In the genomic region with DNA sequence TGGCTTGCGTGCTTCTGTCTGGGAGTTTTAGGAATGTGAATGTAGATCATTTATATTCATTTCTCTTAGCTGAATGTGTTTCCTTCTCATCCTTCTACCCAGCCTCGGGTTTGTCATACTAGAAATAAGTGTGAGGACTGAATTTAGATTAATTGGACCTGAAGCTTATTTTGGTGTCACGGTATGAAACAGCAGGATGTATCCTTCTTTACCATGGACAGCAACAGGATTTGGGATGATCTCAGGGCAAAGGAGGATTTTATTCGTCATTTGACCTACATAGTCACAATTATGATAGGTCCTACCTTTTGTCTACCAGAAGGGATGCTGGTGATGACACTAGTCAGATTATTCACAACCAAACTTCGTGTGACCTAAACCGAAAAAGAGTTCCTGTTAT, we compare ENCODE assay signal across 21 cellular contexts.
DNase-seq lines count a peak whose midpoint lies in the region; ATAC-seq, FAIRE-seq and TF ChIP-seq lines count a peak whose summit lies in the region.
"Had no signal": no experiment of that assay in that cellular context is flagged by ENCODE, and none has a peak within 500 bp of the region (broad histone marks: within the 10 kb centered on the region; RNA-seq: fewer than 3 reads in every experiment).

No MANE protein-coding gene starts in this region.

- no peak for ATAC-seq in HepG2
- no peak for ATAC-seq in right lobe of liver
- no peak for ATAC-seq in GM23338
- no peak for ATAC-seq in IMR-90 (ENCODE audit: low read depth)
- ATAC-seq: GM12878, HCT116 had no signal

- WGBS in HepG2 (ENCODE audit: low lambda C conversion rate) = 1% methylated on average over 6 of the region's 6 CpGs
- WGBS in right lobe of liver (ENCODE audit: insufficient coverage, low coverage, low lambda C conversion rate, missing lambda C conversion rate) = 38% methylated on average over 6 of the region's 6 CpGs
- WGBS in IMR-90 (ENCODE audit: extremely low coverage in 2 of 2, insufficient read length in 1 of 2), 2 experiments = no CpG with 5 or more reads among the region's 6 CpGs

- DNase-seq in HepG2 (ENCODE audit: low spot score) = no peak
- DNase-seq in right lobe of liver = no peak
- DNase-seq in GM23338 (ENCODE audit: low spot score) = no peak
- no peak for DNase-seq in IMR-90
- peak; percentile 50 for DNase-seq in osteoblast (ENCODE audit: insufficient read length, low spot score, missing footprints)
- DNase-seq in activated CD8-positive, alpha-beta memory T cell treated with anti-CD3 and anti-CD28 coated beads for 24 hours = no peak
- no peak for DNase-seq in occipital lobe (lab: John Stamatoyannopoulos, UW)
- DNase-seq in SKM-1 treated with dmso at 0.1 percent for 144 hours (lab: John Stamatoyannopoulos, UW; ENCODE audit: unreplicated experiment) = no peak
- DNase-seq: 8988T; C1 segment of cervical spinal cord; Calu3; CD4-positive, alpha-beta memory T cell; COR-L47; DMS153; DND-41; GDM1; GM23248; H9 had no signal

- H2BK15ac ChIP-seq in IMR-90 (ENCODE audit: low read depth, low read length) = no peak overlapping the region

- no peak overlapping the region for H4K91ac ChIP-seq in IMR-90 (ENCODE audit: insufficient read depth, low read depth, low read length)

- no peaks in the 10 kb centered on the region for H3K79me2 ChIP-seq in HepG2 (ENCODE audit: insufficient read depth, low read length)
- H3K79me2 ChIP-seq in GM23338 (replicated peaks; ENCODE audit: insufficient read depth) = no peaks in the 10 kb centered on the region
- H3K79me2 ChIP-seq in osteoblast (ENCODE audit: insufficient read depth, low read length) = peaks cover 7% of the 10 kb centered on the region

- no peaks in the 10 kb centered on the region for H3K4me1 Mint-ChIP-seq in GM23338
- H3K4me1 Mint-ChIP-seq: CD4-positive, alpha-beta memory T cell; H9 had no signal

- no peak overlapping the region for H2BK5ac ChIP-seq in IMR-90 (ENCODE audit: low read depth, low read length, poor library complexity, severe bottlenecking)

- peaks cover 4% of the 10 kb centered on the region; the same call in 1 of the 2 replicates for H3K9me1 ChIP-seq in IMR-90 (ENCODE audit: insufficient read depth, low read length)

- peaks cover 0 to 20% of the 10 kb centered on the region in 2 experiments; a peak in 3 of 4 replicates for H3K79me1 ChIP-seq in IMR-90 (ENCODE audit: low read depth in 1 of 2, low read length in 2 of 2)

- no peak overlapping the region for H3K9ac ChIP-seq in HepG2 (ENCODE audit: insufficient read depth, low read depth, low read length)
- H3K9ac ChIP-seq in IMR-90 (ENCODE audit: low read depth, low read length) = no peak overlapping the region
- H3K9ac ChIP-seq: GM23248 had no signal

- 0 out of 2 replicates have a peak overlapping the region, but pooled peaks have one; percentile 17 for H3K14ac ChIP-seq in IMR-90 (replicated peaks; ENCODE audit: low read depth, low read length)

- H3F3A ChIP-seq in GM23338 (replicated peaks; ENCODE audit: low read depth) = no peaks in the 10 kb centered on the region

- CTCF ChIA-PET in HepG2 (lab: Yijun Ruan, JAX; ENCODE audit: low intra/inter-chr PET ratio, low total read pairs) = interaction anchor here (0.5 kb wide), 1 partner anchor 482 kb away, joined by 3 read pairs; no protein-coding TSS in a partner anchor
- CTCF ChIA-PET in IMR-90 (lab: Yijun Ruan, JAX) = interaction anchor here (1.8 kb wide), 1 partner anchor 12 kb away, joined by 5 read pairs; no protein-coding TSS in a partner anchor

- no peak overlapping the region for H2AK9ac ChIP-seq in IMR-90 (replicated peaks; ENCODE audit: low read depth, low read length, poor library complexity)

- FAIRE-seq in HepG2 (lab: Jason Lieb, UNC) = no peak
- FAIRE-seq: GM12878, GM19239 had no signal

- H3K9me3 Mint-ChIP-seq in GM23338 = peaks cover 9% of the 10 kb centered on the region; the same call in 2 of the 3 replicates

- dilution Hi-C loops in IMR-90 (cut with HindIII; ENCODE audit: low sequenced_read_pairs, unreplicated experiment) = loop anchor here (25.0 kb wide), 1 partner anchor 493 kb away; no protein-coding TSS in a partner anchor

- TF ChIP-seq CTCF in HepG2 (CRISPR knock-in tag; IDR thresholded peaks at IDR 0.05) (no peak), right lobe of liver (IDR thresholded peaks at IDR 0.05) (no peak), GM23338 (conservative IDR thresholded peaks at IDR 0.05; ENCODE audit: low read depth in 2 of 2) (no peak), IMR-90 (conservative IDR thresholded peaks at IDR 0.05; ENCODE audit: low read depth, low read length) (no peak), osteoblast (IDR thresholded peaks at IDR 0.05; ENCODE audit: extremely low read depth, low read depth, low read length) (no peak)

- TF ChIP-seq RAD21 in HepG2 (CRISPR knock-in tag; IDR thresholded peaks at IDR 0.05) = no peak
- no peak for TF ChIP-seq RAD21 in IMR-90 (IDR thresholded peaks at IDR 0.05; ENCODE audit: low read length)

- no TSS peak for BruUV-seq in HepG2 (replicated peaks; lab: Mats Ljungman, UMichigan)
- BruUV-seq in IMR-90 (replicated peaks; lab: Mats Ljungman, UMichigan) = no TSS peak

- intact Hi-C loops in HepG2 (cut with micrococcal nuclease; ENCODE audit: unreplicated experiment) = no loop called here
- intact Hi-C loops in right lobe of liver (cut with DNase I) = no loop called here
- intact Hi-C loops in IMR-90 (cut with micrococcal nuclease) = no loop called here

- H4K20me1 ChIP-seq in HepG2 (ENCODE audit: insufficient read depth, low read length) (no peaks in the 10 kb centered on the region), GM23338 (replicated peaks; ENCODE audit: insufficient read depth) (no peaks in the 10 kb centered on the region), IMR-90 (ENCODE audit: insufficient read depth, low read length) (no peaks in the 10 kb centered on the region), osteoblast (ENCODE audit: insufficient read depth, low read length) (no peaks in the 10 kb centered on the region)

- in situ Hi-C loops in HepG2 (cut with HindIII; ENCODE audit: extremely low pct_ligation_motif_present, low pct_unique_long_range_greater_than_20kb) (no loop called here), IMR-90 (cut with MboI; ENCODE audit: low sequenced_read_pairs) (no loop called here)

- no peak overlapping the region for H3K23ac ChIP-seq in IMR-90 (ENCODE audit: low read depth, low read length)

- H3K27ac Mint-ChIP-seq in GM23338 = no peak overlapping the region
- H3K27ac Mint-ChIP-seq: CD4-positive, alpha-beta memory T cell; H9 had no signal

- no peaks in the 10 kb centered on the region for H3K9me2 ChIP-seq in GM23338 (ENCODE audit: insufficient read depth)

- H3K36me3 Mint-ChIP-seq in GM23338 (ENCODE audit: low read depth) = peaks cover 3% of the 10 kb centered on the region; the same call in 1 of the 3 replicates
- H3K36me3 Mint-ChIP-seq: CD4-positive, alpha-beta memory T cell had no signal

- no peak overlapping the region for H2AK5ac ChIP-seq in IMR-90 (ENCODE audit: low read depth, low read length)

- H2BK20ac ChIP-seq in IMR-90 (ENCODE audit: low read depth, low read length) = peak overlapping the region; percentile 41; the same call in 1 of the 2 replicates

- H3K36me3 ChIP-seq in HepG2 (replicated peaks in 1 of 2; ENCODE audit: control insufficient read depth in 1 of 2, insufficient read depth in 2 of 2, low read length in 2 of 2) = no peaks in the 10 kb centered on the region
- H3K36me3 ChIP-seq in right lobe of liver = no peaks in the 10 kb centered on the region
- no peaks in the 10 kb centered on the region for H3K36me3 ChIP-seq in GM23338 (ENCODE audit: insufficient read depth)
- no peaks in the 10 kb centered on the region for H3K36me3 ChIP-seq in IMR-90 (ENCODE audit: control insufficient read depth, insufficient read depth, low read length)
- H3K36me3 ChIP-seq in osteoblast (ENCODE audit: insufficient read depth, low read length) = peaks cover 10% of the 10 kb centered on the region

- H3K4me3 ChIP-seq in HepG2 (replicated peaks in 1 of 3; ENCODE audit: insufficient read depth in 1 of 3, low read depth in 2 of 3, low read length in 3 of 3) (no peak overlapping the region), right lobe of liver (no peak overlapping the region), GM23338 (no peak overlapping the region), IMR-90 (ENCODE audit: insufficient read depth, low read depth, low read length) (no peak overlapping the region), osteoblast (ENCODE audit: insufficient read depth, low read length) (no peak overlapping the region)
- H3K4me3 ChIP-seq: GM12878, GM23248 had no signal

- no peak overlapping the region for H4K8ac ChIP-seq in IMR-90 (ENCODE audit: low read depth in 2 of 2, low read length in 2 of 2)

- TF ChIP-seq POLR2A in HepG2 (IDR thresholded peaks at IDR 0.05; ENCODE audit: insufficient read depth in 1 of 2, low read depth in 2 of 2, low read length in 2 of 2) (no peak), right lobe of liver (IDR thresholded peaks at IDR 0.05) (no peak), IMR-90 (IDR thresholded peaks at IDR 0.05; ENCODE audit: low read depth, low read length) (no peak)

- H3K4me1 ChIP-seq in HepG2 (ENCODE audit: insufficient read depth, low read length) (no peaks in the 10 kb centered on the region), right lobe of liver (no peaks in the 10 kb centered on the region), GM23338 (ENCODE audit: insufficient read depth) (no peaks in the 10 kb centered on the region), IMR-90 (ENCODE audit: control insufficient read depth, insufficient read depth, low read length) (no peaks in the 10 kb centered on the region), osteoblast (ENCODE audit: insufficient read depth, low read length) (no peaks in the 10 kb centered on the region)

- H3K27ac ChIP-seq in HepG2 (ENCODE audit: extremely low read length, insufficient read depth, low read length) (no peak overlapping the region), right lobe of liver (no peak overlapping the region), GM23338 (ENCODE audit: low read depth) (no peak overlapping the region), IMR-90 (ENCODE audit: insufficient read depth, low read length) (no peak overlapping the region), osteoblast (ENCODE audit: low read depth, low read length) (no peak overlapping the region)
- H3K27ac ChIP-seq: GM23248 had no signal

- H3K56ac ChIP-seq in IMR-90 (ENCODE audit: extremely low read depth, insufficient read depth, low read length) = no peak overlapping the region

- no peak overlapping the region for H2AFZ ChIP-seq in HepG2 (ENCODE audit: low read length)
- no peak overlapping the region for H2AFZ ChIP-seq in GM23338
- H2AFZ ChIP-seq in IMR-90 (replicated peaks; ENCODE audit: low read length, poor library complexity) = no peak overlapping the region
- no peak overlapping the region for H2AFZ ChIP-seq in osteoblast (ENCODE audit: low read length)
- H2AFZ ChIP-seq: GM23248 had no signal

- H3K4me2 ChIP-seq in HepG2 (ENCODE audit: low read depth, low read length) = no peak overlapping the region
- H3K4me2 ChIP-seq in GM23338 = no peak overlapping the region
- H3K4me2 ChIP-seq in IMR-90 (ENCODE audit: low read depth, low read length) = no peak overlapping the region
- no peak overlapping the region for H3K4me2 ChIP-seq in osteoblast (ENCODE audit: insufficient read depth, low read length)

- H3K27me3 ChIP-seq in HepG2 (ENCODE audit: control insufficient read depth in 1 of 2, insufficient read depth in 2 of 2, low read length in 2 of 2) (no peaks in the 10 kb centered on the region), right lobe of liver (no peaks in the 10 kb centered on the region), GM23338 (ENCODE audit: insufficient read depth) (no peaks in the 10 kb centered on the region), IMR-90 (ENCODE audit: control insufficient read depth, insufficient read depth, low read length) (no peaks in the 10 kb centered on the region), osteoblast (ENCODE audit: insufficient read depth, low read length) (no peaks in the 10 kb centered on the region)

- H2BK120ac ChIP-seq in IMR-90 (ENCODE audit: low read depth, low read length) = 0 out of 2 replicates have a peak overlapping the region, but pooled peaks have one; percentile 16

- H3K9me3 ChIP-seq in HepG2 (ENCODE audit: low read length) = no peaks in the 10 kb centered on the region
- no peaks in the 10 kb centered on the region for H3K9me3 ChIP-seq in right lobe of liver
- no peaks in the 10 kb centered on the region; the same call in 1 of the 2 replicates for H3K9me3 ChIP-seq in IMR-90 (ENCODE audit: control insufficient read depth, insufficient read depth, low read length)
- no peaks in the 10 kb centered on the region for H3K9me3 ChIP-seq in osteoblast (ENCODE audit: low read depth, low read length)

- H3K27me3 Mint-ChIP-seq in GM23338 (ENCODE audit: insufficient read depth, low read depth, poor library complexity) = no peaks in the 10 kb centered on the region

- no peak overlapping the region for H4K5ac ChIP-seq in IMR-90 (ENCODE audit: low read depth, low read length)

- TF ChIP-seq EP300 in HepG2 (IDR thresholded peaks at IDR 0.05; ENCODE audit: low read depth in 2 of 2, low read length in 2 of 2) (no peak), HepG2 (CRISPR knock-in tag; IDR thresholded peaks at IDR 0.05; ENCODE audit: borderline replicate concordance) (no peak)

- H3K4ac ChIP-seq in IMR-90 (ENCODE audit: low read depth, low read length) = no peak overlapping the region

- POLR2A ChIA-PET in HepG2 (lab: Yijun Ruan, JAX) (no interaction called here), IMR-90 (lab: Charles Lee; ENCODE audit: unreplicated experiment) (no interaction called here)

- H3K18ac ChIP-seq in IMR-90 (ENCODE audit: low read depth, low read length) = no peak overlapping the region

- no peak overlapping the region for H3K4me3 Mint-ChIP-seq in GM23338
- H3K4me3 Mint-ChIP-seq: CD4-positive, alpha-beta memory T cell; H9 had no signal
